In the genomic region with DNA sequence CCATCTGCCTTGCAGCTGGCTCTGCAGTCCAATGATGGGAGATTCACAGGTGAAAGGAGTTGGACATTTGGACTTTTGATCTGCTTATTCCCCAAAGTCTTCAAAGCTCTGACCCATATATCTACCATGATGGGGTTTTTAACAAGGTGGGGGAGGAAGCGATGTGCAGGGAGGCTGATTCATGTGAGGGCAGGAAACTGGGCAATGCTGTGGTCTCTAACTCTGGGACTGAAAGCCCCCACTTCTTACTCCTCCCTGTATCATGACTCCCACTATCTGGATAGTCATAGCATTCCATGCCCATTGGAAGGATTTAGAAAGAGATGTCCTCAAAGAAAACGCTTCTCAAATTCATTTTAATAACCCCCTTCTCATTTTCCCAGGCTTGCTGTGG, we compare ENCODE assay signal across 1 cellular context.
TF ChIP-seq lines count a peak whose summit lies in the region.

No MANE protein-coding gene starts in this region.

TF ChIP-seq in IMR-90, 13 proteins besides CTCF, POLR2A, EP300 and RAD21:
- TF ChIP-seq MAFK (IDR thresholded peaks at IDR 0.05; ENCODE audit: low read depth, low read length) (no peak), RFX5 (IDR thresholded peaks at IDR 0.05; ENCODE audit: low read depth, low read length) (no peak), MAZ (IDR thresholded peaks at IDR 0.05; ENCODE audit: borderline replicate concordance, low read depth, low read length) (no peak), BHLHE40 (IDR thresholded peaks at IDR 0.05; ENCODE audit: low read depth, low read length) (no peak), MXI1 (IDR thresholded peaks at IDR 0.05; ENCODE audit: borderline replicate concordance, low read depth, low read length) (no peak)
- TF ChIP-seq, protein P1, sequence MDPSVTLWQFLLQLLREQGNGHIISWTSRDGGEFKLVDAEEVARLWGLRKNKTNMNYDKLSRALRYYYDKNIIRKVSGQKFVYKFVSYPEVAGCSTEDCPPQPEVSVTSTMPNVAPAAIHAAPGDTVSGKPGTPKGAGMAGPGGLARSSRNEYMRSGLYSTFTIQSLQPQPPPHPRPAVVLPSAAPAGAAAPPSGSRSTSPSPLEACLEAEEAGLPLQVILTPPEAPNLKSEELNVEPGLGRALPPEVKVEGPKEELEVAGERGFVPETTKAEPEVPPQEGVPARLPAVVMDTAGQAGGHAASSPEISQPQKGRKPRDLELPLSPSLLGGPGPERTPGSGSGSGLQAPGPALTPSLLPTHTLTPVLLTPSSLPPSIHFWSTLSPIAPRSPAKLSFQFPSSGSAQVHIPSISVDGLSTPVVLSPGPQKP (IDR thresholded peaks at IDR 0.05; ENCODE audit: borderline replicate concordance, low read depth, low read length) = no peak
TF ChIP-seq in IMR-90: peak in this region for 0.
